33 cellular contexts compared by ENCODE assay signal in the genomic region with DNA sequence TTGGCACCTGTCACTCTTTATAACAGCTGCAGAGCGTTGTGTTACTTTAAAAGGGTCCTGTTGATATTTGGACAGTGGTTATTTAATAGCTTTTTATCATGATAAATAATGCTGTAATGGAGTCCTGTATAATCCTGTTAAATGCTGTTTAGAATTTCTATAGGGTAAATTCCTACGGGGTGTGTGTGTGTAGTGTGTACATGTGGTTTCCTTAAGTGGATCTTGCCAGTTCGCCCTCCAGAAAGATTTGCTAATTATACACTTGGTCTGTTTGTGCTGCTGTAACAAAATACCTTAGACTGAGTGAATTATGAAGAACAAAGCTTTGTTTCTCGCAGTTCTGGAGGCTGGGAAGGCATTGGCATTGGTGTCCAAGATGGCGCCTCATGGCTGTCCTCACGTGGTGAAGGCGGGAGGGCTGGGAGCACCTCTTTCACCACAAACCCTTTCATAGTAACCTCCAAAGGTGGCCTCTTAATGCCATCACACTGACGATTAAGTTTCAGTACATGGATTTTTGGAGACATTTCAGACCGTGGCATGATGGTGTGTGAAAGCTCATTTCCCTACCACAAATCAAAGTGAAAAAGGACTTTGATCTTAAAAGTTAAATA. TPM values are rescaled to one million over a fixed set of nuclear protein-coding genes. Genes with fewer than 3 reads are reported as not detected.
DNase-seq lines count a peak whose midpoint lies in the region; ATAC-seq and TF ChIP-seq lines count a peak whose summit lies in the region.
"Had no signal": no experiment of that assay in that cellular context is flagged by ENCODE, and none has a peak within 500 bp of the region (broad histone marks: within the 10 kb centered on the region; RNA-seq: fewer than 3 reads in every experiment).

No MANE protein-coding gene starts in this region.

- H3K9me2 ChIP-seq in hepatocyte (replicated peaks; ENCODE audit: insufficient read depth), result no peaks in the 10 kb centered on the region

- H4K20me1 ChIP-seq in hepatocyte (ENCODE audit: insufficient read depth, poor library complexity, severe bottlenecking), result no peaks in the 10 kb centered on the region

- peaks cover 34% of the 10 kb centered on the region for H3K4me1 Mint-ChIP-seq in activated CD8-positive, alpha-beta T cell treated with anti-CD3 and anti-CD28 coated beads for 36 hours (ENCODE audit: low read depth)
- H3K4me1 Mint-ChIP-seq in naive thymus-derived CD4-positive, alpha-beta T cell, result peaks cover 17 to 77% (median 53%) of the 10 kb centered on the region in 7 donors
- H3K4me1 Mint-ChIP-seq: activated B cell treated with CpG ODN at 0.5 μM for 24 hours, neural progenitor cell had no signal

- H3K9me3 ChIP-seq in HAP-1, result no peaks in the 10 kb centered on the region
- no peaks in the 10 kb centered on the region for H3K9me3 ChIP-seq in naive thymus-derived CD4-positive, alpha-beta T cell (ENCODE audit: control insufficient read depth in 2 of 3, low read length in 3 of 3)
- no peaks in the 10 kb centered on the region for H3K9me3 ChIP-seq in hepatocyte (ENCODE audit: low read depth)
- H3K9me3 ChIP-seq: BLaER1, breast epithelium, lower lobe of right lung, right atrium auricular region, tibial nerve had no signal

- H2AFZ ChIP-seq in hepatocyte, result no peak overlapping the region
- H2AFZ ChIP-seq: neural progenitor cell, parathyroid adenoma had no signal

- H3K27me3 ChIP-seq in HAP-1 (ENCODE audit: low read depth) (no peaks in the 10 kb centered on the region), hepatocyte (no peaks in the 10 kb centered on the region)
- H3K27me3 ChIP-seq in naive thymus-derived CD4-positive, alpha-beta T cell (ENCODE audit: control insufficient read depth in 2 of 2, insufficient read depth in 2 of 2, low read length in 2 of 2), result no peaks in the 10 kb centered on the region
- H3K27me3 ChIP-seq: BLaER1, breast epithelium, neural progenitor cell, right atrium auricular region, tibial nerve had no signal

- H3K9me3 Mint-ChIP-seq in activated CD8-positive, alpha-beta T cell treated with anti-CD3 and anti-CD28 coated beads for 36 hours, result no peaks in the 10 kb centered on the region
- H3K9me3 Mint-ChIP-seq in naive thymus-derived CD4-positive, alpha-beta T cell, result peaks cover 0 to 1% (median 0%) of the 10 kb centered on the region in 11 donors
- H3K9me3 Mint-ChIP-seq: activated B cell treated with CpG ODN at 0.5 μM for 24 hours; activated CD4-positive, alpha-beta memory T cell treated with anti-CD3 and anti-CD28 coated beads for 36 hours; neural progenitor cell; T-cell had no signal

- no peaks in the 10 kb centered on the region for H3K27me3 Mint-ChIP-seq in activated CD8-positive, alpha-beta T cell treated with anti-CD3 and anti-CD28 coated beads for 36 hours
- no peaks in the 10 kb centered on the region for H3K27me3 Mint-ChIP-seq in naive thymus-derived CD4-positive, alpha-beta T cell
- H3K27me3 Mint-ChIP-seq: activated B cell treated with CpG ODN at 0.5 μM for 24 hours; activated CD4-positive, alpha-beta memory T cell treated with anti-CD3 and anti-CD28 coated beads for 36 hours; T-cell had no signal

- H3K27ac ChIP-seq in naive thymus-derived CD4-positive, alpha-beta T cell (ENCODE audit: low read depth, low read length), result no peak overlapping the region
- no peak overlapping the region for H3K27ac ChIP-seq in hepatocyte
- H3K27ac ChIP-seq: BLaER1, breast epithelium, lower lobe of right lung, neural progenitor cell, parathyroid adenoma, right atrium auricular region, tibial nerve had no signal

- peak overlapping the region; percentile 72 for H3K27ac Mint-ChIP-seq in activated CD8-positive, alpha-beta T cell treated with anti-CD3 and anti-CD28 coated beads for 36 hours
- H3K27ac Mint-ChIP-seq in naive thymus-derived CD4-positive, alpha-beta T cell, result peak overlapping the region in 8 of 9 donors; percentile 37 to 81 (median 59)
- H3K27ac Mint-ChIP-seq: activated B cell treated with CpG ODN at 0.5 μM for 24 hours; activated CD4-positive, alpha-beta memory T cell treated with anti-CD3 and anti-CD28 coated beads for 36 hours; neural progenitor cell had no signal

- in situ Hi-C loops in HAP-1 (cut with MboI; ENCODE audit: low sequenced_read_pairs), result no loop called here

- POLR2A ChIA-PET in activated CD8-positive, alpha-beta T cell treated with anti-CD3 and anti-CD28 coated beads for 36 hours (lab: Charles Lee), result interaction anchor here (0.8 to 1.2 kb wide), 3 partner anchors 11 to 15 kb away, joined by 3 read pairs; a partner anchor contains a TSS
- POLR2A ChIA-PET in naive thymus-derived CD4-positive, alpha-beta T cell (lab: Charles Lee), result interaction anchor here (0.8 to 1.7 kb wide), 2 partner anchors 10 to 11 kb away, joined by 3 to 4 read pairs; a partner anchor contains a TSS

- WGBS in hepatocyte (ENCODE audit: low lambda C conversion rate, missing lambda C conversion rate), result 93% methylated on average over 9 of the region's 9 CpGs

- intact Hi-C loops in activated CD8-positive, alpha-beta T cell treated with anti-CD3 and anti-CD28 coated beads for 36 hours (cut with micrococcal nuclease), result no loop called here
- intact Hi-C loops in naive thymus-derived CD4-positive, alpha-beta T cell (cut with micrococcal nuclease), result no loop called here

- peaks cover 76% of the 10 kb centered on the region for H3K36me3 Mint-ChIP-seq in activated CD8-positive, alpha-beta T cell treated with anti-CD3 and anti-CD28 coated beads for 36 hours (ENCODE audit: low read depth)
- H3K36me3 Mint-ChIP-seq in naive thymus-derived CD4-positive, alpha-beta T cell, result peaks cover 23 to 84% (median 60%) of the 10 kb centered on the region in 5 donors

- peak; percentile 46 for DNase-seq in activated CD8-positive, alpha-beta memory T cell treated with anti-CD3 and anti-CD28 coated beads, Interleukin-2, amount 50 U/mL, for 48 hours
- DNase-seq in activated CD8-positive, alpha-beta memory T cell treated with anti-CD3 and anti-CD28 coated beads for 24 hours, result no peak
- peak; percentile 79 to 97 for DNase-seq in HAP-1 (ENCODE audit: low spot score in 2 of 2)
- DNase-seq in activated CD8-positive, alpha-beta T cell treated with anti-CD3 and anti-CD28 coated beads for 36 hours, result peak; percentile 42
- no peak for DNase-seq in naive thymus-derived CD4-positive, alpha-beta T cell
- DNase-seq in hepatocyte (ENCODE audit: low spot score), result no peak
- DNase-seq: activated B cell treated with CpG ODN at 0.5 μM for 24 hours; activated CD4-positive, alpha-beta memory T cell treated with anti-CD3 and anti-CD28 coated beads for 36 hours; activated T-cell treated with anti-CD3 and anti-CD28 coated beads for 4 hours; DMS79 treated with DMSO at 0.1 percent for 48 hours; erythroblast; GF-D8; kidney glomerular epithelial cell; lower lobe of right lung; NCI-H1105; NCI-H2029 treated with DMSO at 0.1 percent for 48 hours; SHP77 treated with DMSO at 0.1 percent for 48 hours; stimulated activated CD4-positive, alpha-beta T cell treated with anti-CD3 and anti-CD28 coated beads, Interleukin-1b, Interleukin-23, amount 100 ng/mL, for 48 hours; stimulated activated CD8-positive, alpha-beta memory T cell treated with anti-CD3 and anti-CD28 coated beads, Interleukin-4, amount 100 ng/mL, for 48 hours; T-cell had no signal

- H3K4me3 Mint-ChIP-seq in activated CD8-positive, alpha-beta T cell treated with anti-CD3 and anti-CD28 coated beads for 36 hours, result no peak overlapping the region
- H3K4me3 Mint-ChIP-seq in naive thymus-derived CD4-positive, alpha-beta T cell, result peak overlapping the region in 7 of 10 donors; percentile 15 to 61 (median 37)
- H3K4me3 Mint-ChIP-seq: activated B cell treated with CpG ODN at 0.5 μM for 24 hours; activated CD4-positive, alpha-beta memory T cell treated with anti-CD3 and anti-CD28 coated beads for 36 hours; neural progenitor cell had no signal

- CTCF ChIA-PET in activated CD8-positive, alpha-beta T cell treated with anti-CD3 and anti-CD28 coated beads for 36 hours (lab: Charles Lee), result interaction anchor here (1.2 to 1.7 kb wide), 3 partner anchors 9 to 177 kb away, joined by 3 to 5 read pairs (median 4); no protein-coding TSS in a partner anchor
- CTCF ChIA-PET in naive thymus-derived CD4-positive, alpha-beta T cell (lab: Charles Lee), result interaction anchor here (2.1 kb wide), 1 partner anchor 10 kb away, joined by 6 read pairs; no protein-coding TSS in a partner anchor

- no peak overlapping the region for H3K4me3 ChIP-seq in HAP-1
- no peak overlapping the region for H3K4me3 ChIP-seq in naive thymus-derived CD4-positive, alpha-beta T cell (ENCODE audit: low read length)
- no peak overlapping the region for H3K4me3 ChIP-seq in hepatocyte
- H3K4me3 ChIP-seq: BLaER1, breast epithelium, K562, lower lobe of right lung, neural progenitor cell, right atrium auricular region, smooth muscle cell, tibial nerve had no signal

- ATAC-seq in activated CD8-positive, alpha-beta T cell treated with anti-CD3 and anti-CD28 coated beads for 36 hours, result peak; percentile 42
- ATAC-seq in naive thymus-derived CD4-positive, alpha-beta T cell, result no peak
- ATAC-seq in GM21526 (IDR thresholded peaks at IDR 0.05; ENCODE audit: low FRiP score, unreplicated experiment), result no peak
- ATAC-seq: K562, lower lobe of right lung, Panc1, T-cell had no signal

- H3K4me1 ChIP-seq in HAP-1 (peaks cover 18% of the 10 kb centered on the region), hepatocyte (ENCODE audit: insufficient read depth) (no peaks in the 10 kb centered on the region)
- H3K4me1 ChIP-seq in naive thymus-derived CD4-positive, alpha-beta T cell (ENCODE audit: control insufficient read depth in 2 of 2, insufficient read depth in 2 of 2, low read length in 2 of 2), result peaks cover 0 to 16% of the 10 kb centered on the region in 2 donors
- H3K4me1 ChIP-seq: BLaER1, breast epithelium, neural progenitor cell, parathyroid adenoma had no signal

- no peak overlapping the region for H3K4me2 ChIP-seq in hepatocyte
- H3K4me2 ChIP-seq: BLaER1, neural progenitor cell, smooth muscle cell had no signal

- H3K36me3 ChIP-seq in HAP-1 (replicated peaks) (peaks cover 30% of the 10 kb centered on the region), hepatocyte (replicated peaks; ENCODE audit: insufficient read depth, low read depth) (no peaks in the 10 kb centered on the region)
- peaks cover 26 to 94% (median 26%) of the 10 kb centered on the region in 3 experiments for H3K36me3 ChIP-seq in naive thymus-derived CD4-positive, alpha-beta T cell (ENCODE audit: control insufficient read depth in 2 of 3, insufficient read depth in 3 of 3, low read length in 3 of 3)

- TF ChIP-seq CTCF in activated CD8-positive, alpha-beta T cell treated with anti-CD3 and anti-CD28 coated beads for 36 hours (IDR thresholded peaks at IDR 0.05), result no peak
- TF ChIP-seq CTCF in hepatocyte (IDR thresholded peaks at IDR 0.05; ENCODE audit: poor library complexity), result no peak

- H3K79me2 ChIP-seq in hepatocyte, result peaks cover 23% of the 10 kb centered on the region

RNA-seq across cellular contexts. Expression of a gene that starts 11.2 kb away (rescaled TPM):
- total RNA-seq in activated CD8-positive, alpha-beta T cell treated with anti-CD3 and anti-CD28 coated beads for 36 hours, result 10 to 100 TPM; 54.4 to 58.2 TPM
- 100 to 1,000 TPM; 125 to 268 (median 177) TPM for total RNA-seq in naive thymus-derived CD4-positive, alpha-beta T cell
- 100 to 1,000 TPM; 326 to 377 TPM for polyA plus RNA-seq in naive thymus-derived CD4-positive, alpha-beta T cell
- total RNA-seq in hepatocyte, result 79.7 and 86.5 TPM in 2 replicates
- polyA plus RNA-seq in hepatocyte, result 98.1 and 108 TPM in 2 replicates

RNA-seq across cellular contexts. Expression of a gene that starts 41.8 kb away (rescaled TPM):
- 1 to 10 TPM; 2.7 to 3.0 TPM for total RNA-seq in activated CD8-positive, alpha-beta T cell treated with anti-CD3 and anti-CD28 coated beads for 36 hours
- total RNA-seq in naive thymus-derived CD4-positive, alpha-beta T cell, result 1 to 10 TPM in 1 of 5 experiments, under 1 TPM in 4; 0.27 to 2.3 (median 0.95) TPM
- 1 to 10 TPM; 1.1 to 7.0 TPM for polyA plus RNA-seq in naive thymus-derived CD4-positive, alpha-beta T cell
- total RNA-seq in hepatocyte, result not detected in 2 replicates
- polyA plus RNA-seq in hepatocyte, result not detected in 2 replicates
- total RNA-seq: activated B cell treated with CpG ODN at 0.5 μM for 24 hours; activated CD4-positive, alpha-beta memory T cell treated with anti-CD3 and anti-CD28 coated beads for 36 hours; fibroblast of villous mesenchyme; K562; M059J; NCI-H460; smooth muscle cell had no signal
- polyA plus RNA-seq: K562, smooth muscle cell had no signal

Comparison
In these comparisons a context has a peak if more than half of its experiments do, and no peak if none do; other contexts are left out.
1. DNase-seq: peak in activated CD8-positive, alpha-beta memory T cell treated with anti-CD3 and anti-CD28 coated beads, Interleukin-2, amount 50 U/mL, for 48 hours (single experiment), HAP-1 (2 of 2) and activated CD8-positive, alpha-beta T cell treated with anti-CD3 and anti-CD28 coated beads for 36 hours (single experiment); none in activated CD8-positive, alpha-beta memory T cell treated with anti-CD3 and anti-CD28 coated beads for 24 hours (single experiment), naive thymus-derived CD4-positive, alpha-beta T cell (0 of 9) and hepatocyte (single experiment).